Comparison of ENCODE assay signal across 9 cellular contexts in genomic region chr11:88644724-88645123, GRCh38.
"Had no signal": no experiment of that assay in that cellular context is flagged by ENCODE, and none has a peak within 500 bp of the region (broad histone marks: within the 10 kb centered on the region; RNA-seq: fewer than 3 reads in every experiment).

No MANE protein-coding gene starts in this region.

- H3K4me1 ChIP-seq: HAP-1 had no signal

- H3K36me3 ChIP-seq: HAP-1 had no signal

- H3K27ac ChIP-seq: GM23248 had no signal

- H3K27ac Mint-ChIP-seq: GM23338, H9, HFFc6 had no signal

- H3K9me3 ChIP-seq: HAP-1 had no signal

- H3K4me3 Mint-ChIP-seq: GM23338, H9, HFFc6 had no signal

- H3K4me3 ChIP-seq: GM23248, GM23338, HAP-1 had no signal

- H3K9ac ChIP-seq: GM23248 had no signal

- H3K9me3 Mint-ChIP-seq: GM23338, HFFc6 had no signal

- H3K4me1 Mint-ChIP-seq: GM23338, H9 had no signal

- H2AFZ ChIP-seq: GM23248, GM23338 had no signal

- H3K4me2 ChIP-seq: GM23338 had no signal

- DNase-seq: GM23248, GOT3, H7, H9, HCEC 1CT, HFFc6 had no signal

- ATAC-seq: GM23338, HCT116 had no signal
